9 cellular contexts compared by ENCODE assay signal in genomic region chr16:4803479-4804243, GRCh38. TPM values are rescaled to one million over a fixed set of nuclear protein-coding genes. Genes with fewer than 3 reads are reported as not detected.
DNase-seq lines count a peak whose midpoint lies in the region; ATAC-seq, FAIRE-seq and TF ChIP-seq lines count a peak whose summit lies in the region.
"Had no signal": no experiment of that assay in that cellular context is flagged by ENCODE, and none has a peak within 500 bp of the region (broad histone marks: within the 10 kb centered on the region; RNA-seq: fewer than 3 reads in every experiment).

No MANE protein-coding gene starts in this region.

- intact Hi-C loops in GM12878 (cut with micrococcal nuclease; ENCODE audit: unreplicated experiment) = loop anchor here (2.0 to 10.0 kb wide), 4 partner anchors 35 to 189 kb away; partner anchors contain the start of genes ANKS3, DNAAF8, SEC14L5 and UBALD1

- no peaks in the 10 kb centered on the region for H3K9me3 ChIP-seq in CD4-positive, CD25-positive, alpha-beta regulatory T cell (ENCODE audit: control insufficient read depth in 2 of 2, low read length in 2 of 2)
- H3K9me3 ChIP-seq in KOPT-K1 (ENCODE audit: insufficient read depth, low read length, poor library complexity, severe bottlenecking) = no peaks in the 10 kb centered on the region
- no peaks in the 10 kb centered on the region for H3K9me3 ChIP-seq in GM12878 (replicated peaks; ENCODE audit: control insufficient read depth, insufficient read depth, low read length)

- peaks cover 21% of the 10 kb centered on the region for H3K4me1 ChIP-seq in CD4-positive, CD25-positive, alpha-beta regulatory T cell (ENCODE audit: control insufficient read depth, insufficient read depth, low read length, poor library complexity, severe bottlenecking)
- peaks cover 20% of the 10 kb centered on the region for H3K4me1 ChIP-seq in GM12878 (ENCODE audit: control insufficient read depth, insufficient read depth, low read length)

- no TSS peak for BruUV-seq in GM12878 (replicated peaks; lab: Mats Ljungman, UMichigan)

- no peaks in the 10 kb centered on the region for H3K9me3 Mint-ChIP-seq in CD4-positive, CD25-positive, alpha-beta regulatory T cell
- H3K9me3 Mint-ChIP-seq in naive thymus-derived CD8-positive, alpha-beta T cell = no peaks in the 10 kb centered on the region

- peak overlapping the region; percentile 59 for H3K4me3 ChIP-seq in CD4-positive, CD25-positive, alpha-beta regulatory T cell (ENCODE audit: low read depth, low read length)
- no peak overlapping the region for H3K4me3 ChIP-seq in GM12878

- H2AFZ ChIP-seq in GM12878 (ENCODE audit: control insufficient read depth, low read depth, low read length) = no peak overlapping the region

- no peak overlapping the region for H3K9ac ChIP-seq in GM12878 (ENCODE audit: control insufficient read depth, insufficient read depth, low read length)

- peak overlapping the region; percentile 90 for H3K27ac ChIP-seq in CD4-positive, CD25-positive, alpha-beta regulatory T cell (ENCODE audit: insufficient read depth, low read length, poor library complexity, severe bottlenecking)
- H3K27ac ChIP-seq in KOPT-K1 (ENCODE audit: low read depth, low read length, poor library complexity, severe bottlenecking) = peak overlapping the region; percentile 53
- H3K27ac ChIP-seq in GM12878 (ENCODE audit: control insufficient read depth, insufficient read depth) = no peak overlapping the region

- in situ Hi-C loops in GM12878 (cut with MboI) = no loop called here

- no peak for DNase-seq in CD4-positive, CD25-positive, alpha-beta regulatory T cell
- DNase-seq in GM12878 (ENCODE audit: low read depth, low spot score) = no peak
- no peak for DNase-seq in naive thymus-derived CD8-positive, alpha-beta T cell
- DNase-seq in activated CD4-positive, CD25-positive, alpha-beta regulatory T cell (lab: John Stamatoyannopoulos, UW) = no peak
- no peak for DNase-seq in iPS-NIHi7 (ENCODE audit: extremely low spot score)

- no peak for TF ChIP-seq CTCF in GM12878 (IDR thresholded peaks at IDR 0.05 in 2 of 3, conservative IDR thresholded peaks at IDR 0.05 in 1 of 3; ENCODE audit: control insufficient read depth in 2 of 3, extremely low read depth in 1 of 3, insufficient read depth in 1 of 3, low read depth in 3 of 3, low read length in 3 of 3)

- no peak overlapping the region for H3K4me2 ChIP-seq in GM12878 (ENCODE audit: control insufficient read depth, insufficient read depth)

- peak overlapping the region; percentile 41 to 96 (median 78) for H3K4me3 Mint-ChIP-seq in CD4-positive, CD25-positive, alpha-beta regulatory T cell
- H3K4me3 Mint-ChIP-seq in naive thymus-derived CD8-positive, alpha-beta T cell = peak overlapping the region in 9 of 10 donors; percentile 48 to 87 (median 75)

- TF ChIP-seq POLR2A in GM12878 (IDR thresholded peaks at IDR 0.05; ENCODE audit: low read depth, low read length) = 0 out of 2 replicates have a peak, but pooled peaks have one; percentile 18

- peaks cover 0 to 26% (median 6%) of the 10 kb centered on the region in 4 donors for H3K4me1 Mint-ChIP-seq in CD4-positive, CD25-positive, alpha-beta regulatory T cell
- H3K4me1 Mint-ChIP-seq in naive thymus-derived CD8-positive, alpha-beta T cell = peaks cover 7 to 22% (median 13%) of the 10 kb centered on the region in 4 donors

- RAD21 ChIA-PET in GM12878 (lab: Charles Lee; ENCODE audit: unreplicated experiment) = interaction anchor here (2.8 kb wide), 1 partner anchor 69 kb away, joined by 18 read pairs; the partner anchor contains the start of genes ANKS3 and DNAAF8

- H3K27me3 Mint-ChIP-seq in CD4-positive, CD25-positive, alpha-beta regulatory T cell = no peaks in the 10 kb centered on the region
- H3K27me3 Mint-ChIP-seq in naive thymus-derived CD8-positive, alpha-beta T cell = no peaks in the 10 kb centered on the region

- CTCF ChIA-PET in GM12878 (lab: Yijun Ruan, JAX) = interaction anchor here (0.7 to 1.0 kb wide), 2 partner anchors 15 to 34 kb away, joined by 3 read pairs; no protein-coding TSS in a partner anchor

- SMC1A ChIA-PET in GM12878 (lab: Charles Lee; ENCODE audit: uncharacterized antibody, unreplicated experiment) = interaction anchor here (1.1 to 2.4 kb wide), 3 partner anchors 8 to 69 kb away, joined by 4 to 11 read pairs (median 5); partner anchors contain the start of gene DNAAF8

- no peak for TF ChIP-seq RAD21 in GM12878 (IDR thresholded peaks at IDR 0.05; ENCODE audit: insufficient read depth, low read depth, low read length)

- 84% methylated on average over 19 of the region's 19 CpGs for WGBS in GM12878 (ENCODE audit: insufficient coverage, insufficient replicate concordance, low lambda C conversion rate, missing lambda C conversion rate)

- H3K79me2 ChIP-seq in GM12878 (ENCODE audit: control insufficient read depth, insufficient read depth, low read length) = no peaks in the 10 kb centered on the region

- no peak for ATAC-seq in CD4-positive, CD25-positive, alpha-beta regulatory T cell (ENCODE audit: low read depth in 2 of 2)
- ATAC-seq in GM12878 (no peak), GM21390 (IDR thresholded peaks at IDR 0.05; ENCODE audit: unreplicated experiment) (no peak), GM18868 (IDR thresholded peaks at IDR 0.05; ENCODE audit: unreplicated experiment) (no peak)
- ATAC-seq in naive thymus-derived CD8-positive, alpha-beta T cell = no peak

- H3K36me3 Mint-ChIP-seq in CD4-positive, CD25-positive, alpha-beta regulatory T cell = peaks cover 7% of the 10 kb centered on the region
- peaks cover 0 to 37% (median 2%) of the 10 kb centered on the region in 3 donors for H3K36me3 Mint-ChIP-seq in naive thymus-derived CD8-positive, alpha-beta T cell

- TF ChIP-seq EP300 in GM12878 (IDR thresholded peaks at IDR 0.05; ENCODE audit: borderline replicate concordance in 1 of 2, control insufficient read depth in 1 of 2, low read depth in 2 of 2, low read length in 2 of 2) = no peak

- FAIRE-seq in GM12878 (lab: Jason Lieb, UNC) = no peak

- peaks cover 20% of the 10 kb centered on the region for H3K36me3 ChIP-seq in CD4-positive, CD25-positive, alpha-beta regulatory T cell (ENCODE audit: control insufficient read depth, insufficient read depth, low read length)
- H3K36me3 ChIP-seq in KOPT-K1 (ENCODE audit: insufficient read depth, low read length) (peaks cover 46% of the 10 kb centered on the region), GM12878 (ENCODE audit: control insufficient read depth in 2 of 2, insufficient read depth in 2 of 2, low read length in 1 of 2) (peaks cover 3 to 4% of the 10 kb centered on the region in 2 experiments)

- H4K20me1 ChIP-seq in GM12878 (ENCODE audit: control insufficient read depth, insufficient read depth) = no peaks in the 10 kb centered on the region

- no peak overlapping the region for H3K27ac Mint-ChIP-seq in CD4-positive, CD25-positive, alpha-beta regulatory T cell
- peak overlapping the region in 4 of 10 donors; percentile 19 to 67 (median 56) for H3K27ac Mint-ChIP-seq in naive thymus-derived CD8-positive, alpha-beta T cell

- no peaks in the 10 kb centered on the region for H3K27me3 ChIP-seq in CD4-positive, CD25-positive, alpha-beta regulatory T cell (ENCODE audit: control insufficient read depth, insufficient read depth, low read length)
- H3K27me3 ChIP-seq in GM12878 (replicated peaks in 1 of 2; ENCODE audit: control insufficient read depth in 2 of 2, insufficient read depth in 2 of 2, low read length in 1 of 2) = no peaks in the 10 kb centered on the region

- POLR2A ChIA-PET in GM12878 (lab: Charles Lee) = interaction anchor here (0.6 to 1.2 kb wide), 2 partner anchors 21 to 43 kb away, joined by 3 read pairs; no protein-coding TSS in a partner anchor
- POLR2A ChIA-PET in naive thymus-derived CD8-positive, alpha-beta T cell (lab: Charles Lee) = interaction anchor here (0.7 to 2.9 kb wide), 6 partner anchors 9 to 384 kb away, joined by 3 to 25 read pairs (median 8); partner anchors contain the start of genes ANKS3, DNAAF8, GLYR1 and NUDT16L1

RNA-seq across cellular contexts. Expression of gene ROGDI, which starts 1.2 kb away (rescaled TPM):
- 15.9 TPM for total RNA-seq in CD4-positive, CD25-positive, alpha-beta regulatory T cell
- 1 to 10 TPM; 4.6 to 8.2 (median 7.0) TPM for polyA plus RNA-seq in CD4-positive, CD25-positive, alpha-beta regulatory T cell
- total RNA-seq in GM12878 (2013; cell fraction: nucleolus; rRNA removed) = 14.3 and 14.6 TPM in 2 replicates
- 11.6 and 15.9 TPM in 2 replicates for total RNA-seq in GM12878 (2014; rRNA removed)
- total RNA-seq in GM12878 (2014; rRNA removed; fragmentation: Illumina TruSeq; extraction: Trizol) = 7.9 and 8.0 TPM in 2 replicates
- total RNA-seq in GM12878 (2021) = 13.7 and 14.7 TPM in 2 replicates
- 5.7 TPM for polyA plus RNA-seq in GM12878 (2011; ENCODE audit: low read depth)
- 8.5 and 12.9 TPM in 2 replicates for polyA plus RNA-seq in GM12878 (2011; rRNA removed)
- 20.4 and 28.6 TPM in 2 replicates for polyA plus RNA-seq in GM12878 (2011; cell fraction: cytosol; rRNA removed)
- polyA plus RNA-seq in GM12878 (2011; cell fraction: nucleus; rRNA removed) = 58.6 and 63.0 TPM in 2 replicates
- 18.5 and 22.9 TPM in 2 replicates for polyA plus RNA-seq in GM12878 (2012)
- polyA plus RNA-seq in GM12878 (2014; fragmentation: Illumina TruSeq; extraction: Trizol) = 1.9 and 7.6 TPM in 2 replicates
- 1 to 10 TPM in 1 of 2 experiments, under 1 TPM in 1; 0.40 to 2.2 TPM for polyA plus RNA-seq in GM12878 (2014; fragmentation: Nextera tagmentation; extraction: Ambion mirVana)
- 21.3 and 22.8 TPM in 2 replicates for polyA plus RNA-seq in GM12878 (2014; rRNA removed)
- 10 to 100 TPM; 23.1 to 23.5 TPM for polyA plus RNA-seq in GM12878 (2016; fragmentation: Nextera tagmentation; extraction: Ambion mirVana)
- 4.5 and 13.1 TPM in 2 replicates for polyA minus RNA-seq in GM12878 (2011; rRNA and poly(A)+ RNA removed)
- 4.7 and 8.5 TPM in 2 replicates for polyA minus RNA-seq in GM12878 (2011; cell fraction: cytosol; rRNA and poly(A)+ RNA removed)
- 4.4 and 7.1 TPM in 2 replicates for polyA minus RNA-seq in GM12878 (2011; cell fraction: nucleus; rRNA and poly(A)+ RNA removed)
- 10 to 100 TPM; 11.2 to 12.5 TPM for total RNA-seq in naive thymus-derived CD8-positive, alpha-beta T cell
- 10 to 100 TPM in 2 of 3 donors, 1 to 10 TPM in 1; 7.8 to 12.6 (median 11.8) TPM for polyA plus RNA-seq in naive thymus-derived CD8-positive, alpha-beta T cell

RNA-seq across cellular contexts. Expression of gene SMIM22, which starts 8.5 kb away (rescaled TPM):
- not detected for total RNA-seq in CD4-positive, CD25-positive, alpha-beta regulatory T cell
- not detected for polyA plus RNA-seq in CD4-positive, CD25-positive, alpha-beta regulatory T cell
- not detected in 2 replicates for total RNA-seq in GM12878 (2013; cell fraction: nucleolus; rRNA removed)
- total RNA-seq in GM12878 (2014; rRNA removed) (not detected in 2 replicates), GM12878 (2014; rRNA removed; fragmentation: Illumina TruSeq; extraction: Trizol) (not detected in 2 replicates), GM12878 (2021) (0.61 TPM in 1 of 2 replicates, not detected in the other)
- not detected for polyA plus RNA-seq in GM12878 (2011; ENCODE audit: low read depth)
- polyA plus RNA-seq in GM12878 (2011; rRNA removed) (0.26 and 0.83 TPM in 2 replicates), GM12878 (2014; fragmentation: Illumina TruSeq; extraction: Trizol) (not detected in 2 replicates), GM12878 (2014; fragmentation: Nextera tagmentation; extraction: Ambion mirVana) (not detected), GM12878 (2014; rRNA removed) (not detected in 2 replicates), GM12878 (2016; fragmentation: Nextera tagmentation; extraction: Ambion mirVana) (not detected)
- 1.3 TPM in 2 replicates for polyA plus RNA-seq in GM12878 (2011; cell fraction: cytosol; rRNA removed)
- 1.5 and 2.1 TPM in 2 replicates for polyA plus RNA-seq in GM12878 (2011; cell fraction: nucleus; rRNA removed)
- not detected in 2 replicates for polyA plus RNA-seq in GM12878 (2012)
- polyA minus RNA-seq in GM12878 (2011; rRNA and poly(A)+ RNA removed) = not detected in 2 replicates
- polyA minus RNA-seq in GM12878 (2011; cell fraction: cytosol; rRNA and poly(A)+ RNA removed) = not detected in 2 replicates
- polyA minus RNA-seq in GM12878 (2011; cell fraction: nucleus; rRNA and poly(A)+ RNA removed) = not detected in 2 replicates
- not detected for total RNA-seq in naive thymus-derived CD8-positive, alpha-beta T cell
- polyA plus RNA-seq in naive thymus-derived CD8-positive, alpha-beta T cell = not detected
- total RNA-seq: NCI-H460 had no signal

RNA-seq across cellular contexts. Expression of gene SEPTIN12, which starts 15.5 kb away (rescaled TPM):
- total RNA-seq in CD4-positive, CD25-positive, alpha-beta regulatory T cell = 0.27 TPM
- polyA plus RNA-seq in CD4-positive, CD25-positive, alpha-beta regulatory T cell = not detected
- not detected in 2 replicates for total RNA-seq in GM12878 (2013; cell fraction: nucleolus; rRNA removed)
- total RNA-seq in GM12878 (2014; rRNA removed) (not detected in 2 replicates), GM12878 (2014; rRNA removed; fragmentation: Illumina TruSeq; extraction: Trizol) (not detected in 2 replicates), GM12878 (2021) (not detected in 2 replicates)
- not detected for polyA plus RNA-seq in GM12878 (2011; ENCODE audit: low read depth)
- polyA plus RNA-seq in GM12878 (2011; rRNA removed) (not detected in 2 replicates), GM12878 (2014; fragmentation: Illumina TruSeq; extraction: Trizol) (not detected in 2 replicates), GM12878 (2014; fragmentation: Nextera tagmentation; extraction: Ambion mirVana) (not detected), GM12878 (2014; rRNA removed) (not detected in 2 replicates), GM12878 (2016; fragmentation: Nextera tagmentation; extraction: Ambion mirVana) (not detected)
- not detected in 2 replicates for polyA plus RNA-seq in GM12878 (2011; cell fraction: cytosol; rRNA removed)
- 0.24 TPM in 1 of 2 replicates, not detected in the other for polyA plus RNA-seq in GM12878 (2011; cell fraction: nucleus; rRNA removed)
- polyA plus RNA-seq in GM12878 (2012) = not detected in 2 replicates
- not detected in 2 replicates for polyA minus RNA-seq in GM12878 (2011; rRNA and poly(A)+ RNA removed)
- polyA minus RNA-seq in GM12878 (2011; cell fraction: cytosol; rRNA and poly(A)+ RNA removed) = not detected in 2 replicates
- polyA minus RNA-seq in GM12878 (2011; cell fraction: nucleus; rRNA and poly(A)+ RNA removed) = not detected in 2 replicates
- total RNA-seq in naive thymus-derived CD8-positive, alpha-beta T cell = not detected
- not detected for polyA plus RNA-seq in naive thymus-derived CD8-positive, alpha-beta T cell
- total RNA-seq: NCI-H460 had no signal

RNA-seq across cellular contexts. Expression of gene ZNF500, which starts 36.7 kb away (rescaled TPM):
- 12.3 TPM for total RNA-seq in CD4-positive, CD25-positive, alpha-beta regulatory T cell
- polyA plus RNA-seq in CD4-positive, CD25-positive, alpha-beta regulatory T cell = 10 to 100 TPM in 2 of 4 donors, 1 to 10 TPM in 2; 4.5 to 16.9 (median 12.1) TPM
- 34.4 and 34.9 TPM in 2 replicates for total RNA-seq in GM12878 (2013; cell fraction: nucleolus; rRNA removed)
- total RNA-seq in GM12878 (2014; rRNA removed) (6.2 and 7.1 TPM in 2 replicates), GM12878 (2014; rRNA removed; fragmentation: Illumina TruSeq; extraction: Trizol) (3.5 and 4.2 TPM in 2 replicates), GM12878 (2021) (9.5 and 13.1 TPM in 2 replicates)
- 2.3 TPM for polyA plus RNA-seq in GM12878 (2011; ENCODE audit: low read depth)
- polyA plus RNA-seq in GM12878 (2011; rRNA removed) (2.5 and 4.9 TPM in 2 replicates), GM12878 (2014; fragmentation: Illumina TruSeq; extraction: Trizol) (1.3 and 3.2 TPM in 2 replicates), GM12878 (2014; fragmentation: Nextera tagmentation; extraction: Ambion mirVana) (1 to 10 TPM in 1 of 2 experiments, under 1 TPM in 1; 0.99 to 1.0 TPM), GM12878 (2014; rRNA removed) (6.4 and 8.2 TPM in 2 replicates), GM12878 (2016; fragmentation: Nextera tagmentation; extraction: Ambion mirVana) (1 to 10 TPM; 6.7 to 7.7 TPM)
- polyA plus RNA-seq in GM12878 (2011; cell fraction: cytosol; rRNA removed) = 5.6 and 7.4 TPM in 2 replicates
- 11.2 and 13.0 TPM in 2 replicates for polyA plus RNA-seq in GM12878 (2011; cell fraction: nucleus; rRNA removed)
- polyA plus RNA-seq in GM12878 (2012) = 3.8 and 4.8 TPM in 2 replicates
- polyA minus RNA-seq in GM12878 (2011; rRNA and poly(A)+ RNA removed) = 5.9 and 8.9 TPM in 2 replicates
- polyA minus RNA-seq in GM12878 (2011; cell fraction: cytosol; rRNA and poly(A)+ RNA removed) = 2.3 and 2.9 TPM in 2 replicates
- 4.4 and 11.5 TPM in 2 replicates for polyA minus RNA-seq in GM12878 (2011; cell fraction: nucleus; rRNA and poly(A)+ RNA removed)
- 10 to 100 TPM; 29.1 to 34.7 TPM for total RNA-seq in naive thymus-derived CD8-positive, alpha-beta T cell
- polyA plus RNA-seq in naive thymus-derived CD8-positive, alpha-beta T cell = 10 to 100 TPM; 14.3 to 17.3 (median 16.8) TPM

RNA-seq across cellular contexts. Expression of gene GLYR1, which starts 43.4 kb away (rescaled TPM):
- 114 TPM for total RNA-seq in CD4-positive, CD25-positive, alpha-beta regulatory T cell
- polyA plus RNA-seq in CD4-positive, CD25-positive, alpha-beta regulatory T cell = 10 to 100 TPM; 29.4 to 38.6 (median 33.2) TPM
- 63.8 and 64.6 TPM in 2 replicates for total RNA-seq in GM12878 (2013; cell fraction: nucleolus; rRNA removed)
- total RNA-seq in GM12878 (2014; rRNA removed) (31.1 and 40.9 TPM in 2 replicates), GM12878 (2014; rRNA removed; fragmentation: Illumina TruSeq; extraction: Trizol) (48.8 and 50.3 TPM in 2 replicates), GM12878 (2021) (81.9 and 90.2 TPM in 2 replicates)
- 18.7 TPM for polyA plus RNA-seq in GM12878 (2011; ENCODE audit: low read depth)
- polyA plus RNA-seq in GM12878 (2011; rRNA removed) (49.7 and 50.4 TPM in 2 replicates), GM12878 (2014; fragmentation: Illumina TruSeq; extraction: Trizol) (82.7 and 83.3 TPM in 2 replicates), GM12878 (2014; fragmentation: Nextera tagmentation; extraction: Ambion mirVana) (10 to 100 TPM in 1 of 2 experiments, 1 to 10 TPM in 1; 7.3 to 10.1 TPM), GM12878 (2014; rRNA removed) (69.7 and 74.8 TPM in 2 replicates), GM12878 (2016; fragmentation: Nextera tagmentation; extraction: Ambion mirVana) (10 to 100 TPM; 63.9 to 68.9 TPM)
- polyA plus RNA-seq in GM12878 (2011; cell fraction: cytosol; rRNA removed) = 46.6 and 56.8 TPM in 2 replicates
- 46.2 and 60.9 TPM in 2 replicates for polyA plus RNA-seq in GM12878 (2011; cell fraction: nucleus; rRNA removed)
- polyA plus RNA-seq in GM12878 (2012) = 31.8 and 36.9 TPM in 2 replicates
- 34.6 and 53.1 TPM in 2 replicates for polyA minus RNA-seq in GM12878 (2011; rRNA and poly(A)+ RNA removed)
- 14.2 and 14.7 TPM in 2 replicates for polyA minus RNA-seq in GM12878 (2011; cell fraction: cytosol; rRNA and poly(A)+ RNA removed)
- polyA minus RNA-seq in GM12878 (2011; cell fraction: nucleus; rRNA and poly(A)+ RNA removed) = 26.4 and 31.8 TPM in 2 replicates
- 100 to 1,000 TPM; 111 to 112 TPM for total RNA-seq in naive thymus-derived CD8-positive, alpha-beta T cell
- polyA plus RNA-seq in naive thymus-derived CD8-positive, alpha-beta T cell = 10 to 100 TPM; 29.7 to 39.6 (median 38.1) TPM
